Comparison of ENCODE assay signal across 1 cellular context in the genomic region with DNA sequence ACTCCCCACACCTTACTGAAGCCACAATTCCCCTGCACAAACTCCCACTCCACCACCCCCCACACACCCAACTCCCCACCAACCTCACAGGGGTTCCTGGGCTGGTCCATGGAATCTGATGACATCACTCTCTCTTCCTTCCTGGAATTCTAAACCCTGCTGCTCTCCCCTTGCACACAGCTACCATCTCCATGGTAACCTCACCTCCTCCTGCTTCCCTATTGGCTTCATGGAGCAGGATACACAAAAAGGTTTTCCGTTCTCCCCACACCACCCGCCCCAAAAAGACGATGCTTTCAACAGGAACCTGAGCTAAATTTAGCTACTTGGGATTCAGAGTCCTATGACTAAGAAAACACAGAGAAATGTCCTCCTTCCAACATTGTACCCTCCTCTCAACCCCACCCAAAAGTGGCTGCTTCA.
TF ChIP-seq lines count a peak whose summit lies in the region.

No MANE protein-coding gene starts in this region.

TF ChIP-seq in HEK293, 187 proteins besides CTCF, POLR2A, EP300 and RAD21 (continued from another document and continues in another):
- TF ChIP-seq, protein P1, sequence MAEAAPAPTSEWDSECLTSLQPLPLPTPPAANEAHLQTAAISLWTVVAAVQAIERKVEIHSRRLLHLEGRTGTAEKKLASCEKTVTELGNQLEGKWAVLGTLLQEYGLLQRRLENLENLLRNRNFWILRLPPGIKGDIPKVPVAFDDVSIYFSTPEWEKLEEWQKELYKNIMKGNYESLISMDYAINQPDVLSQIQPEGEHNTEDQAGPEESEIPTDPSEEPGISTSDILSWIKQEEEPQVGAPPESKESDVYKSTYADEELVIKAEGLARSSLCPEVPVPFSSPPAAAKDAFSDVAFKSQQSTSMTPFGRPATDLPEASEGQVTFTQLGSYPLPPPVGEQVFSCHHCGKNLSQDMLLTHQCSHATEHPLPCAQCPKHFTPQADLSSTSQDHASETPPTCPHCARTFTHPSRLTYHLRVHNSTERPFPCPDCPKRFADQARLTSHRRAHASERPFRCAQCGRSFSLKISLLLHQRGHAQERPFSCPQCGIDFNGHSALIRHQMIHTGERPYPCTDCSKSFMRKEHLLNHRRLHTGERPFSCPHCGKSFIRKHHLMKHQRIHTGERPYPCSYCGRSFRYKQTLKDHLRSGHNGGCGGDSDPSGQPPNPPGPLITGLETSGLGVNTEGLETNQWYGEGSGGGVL (tag by site-specific recombination; IDR thresholded peaks at IDR 0.05), result peak; percentile 90
- TF ChIP-seq GLIS2 (tag by site-specific recombination; IDR thresholded peaks at IDR 0.05), result peak; percentile 77
- no peak for TF ChIP-seq ZNF776 (tag by site-specific recombination; IDR thresholded peaks at IDR 0.05; ENCODE audit: borderline replicate concordance)
- TF ChIP-seq ZIC2 (tag by site-specific recombination; IDR thresholded peaks at IDR 0.05), result peak; percentile 94
- peak; percentile 70 for TF ChIP-seq ZBTB21 (tag by site-specific recombination; IDR thresholded peaks at IDR 0.05)
- peak; percentile 81 for TF ChIP-seq ZXDB (tag by site-specific recombination; IDR thresholded peaks at IDR 0.05)
- TF ChIP-seq, protein P2, sequence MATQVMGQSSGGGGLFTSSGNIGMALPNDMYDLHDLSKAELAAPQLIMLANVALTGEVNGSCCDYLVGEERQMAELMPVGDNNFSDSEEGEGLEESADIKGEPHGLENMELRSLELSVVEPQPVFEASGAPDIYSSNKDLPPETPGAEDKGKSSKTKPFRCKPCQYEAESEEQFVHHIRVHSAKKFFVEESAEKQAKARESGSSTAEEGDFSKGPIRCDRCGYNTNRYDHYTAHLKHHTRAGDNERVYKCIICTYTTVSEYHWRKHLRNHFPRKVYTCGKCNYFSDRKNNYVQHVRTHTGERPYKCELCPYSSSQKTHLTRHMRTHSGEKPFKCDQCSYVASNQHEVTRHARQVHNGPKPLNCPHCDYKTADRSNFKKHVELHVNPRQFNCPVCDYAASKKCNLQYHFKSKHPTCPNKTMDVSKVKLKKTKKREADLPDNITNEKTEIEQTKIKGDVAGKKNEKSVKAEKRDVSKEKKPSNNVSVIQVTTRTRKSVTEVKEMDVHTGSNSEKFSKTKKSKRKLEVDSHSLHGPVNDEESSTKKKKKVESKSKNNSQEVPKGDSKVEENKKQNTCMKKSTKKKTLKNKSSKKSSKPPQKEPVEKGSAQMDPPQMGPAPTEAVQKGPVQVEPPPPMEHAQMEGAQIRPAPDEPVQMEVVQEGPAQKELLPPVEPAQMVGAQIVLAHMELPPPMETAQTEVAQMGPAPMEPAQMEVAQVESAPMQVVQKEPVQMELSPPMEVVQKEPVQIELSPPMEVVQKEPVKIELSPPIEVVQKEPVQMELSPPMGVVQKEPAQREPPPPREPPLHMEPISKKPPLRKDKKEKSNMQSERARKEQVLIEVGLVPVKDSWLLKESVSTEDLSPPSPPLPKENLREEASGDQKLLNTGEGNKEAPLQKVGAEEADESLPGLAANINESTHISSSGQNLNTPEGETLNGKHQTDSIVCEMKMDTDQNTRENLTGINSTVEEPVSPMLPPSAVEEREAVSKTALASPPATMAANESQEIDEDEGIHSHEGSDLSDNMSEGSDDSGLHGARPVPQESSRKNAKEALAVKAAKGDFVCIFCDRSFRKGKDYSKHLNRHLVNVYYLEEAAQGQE (tag by site-specific recombination; IDR thresholded peaks at IDR 0.05), result no peak
- TF ChIP-seq KLF10 (tag by site-specific recombination; IDR thresholded peaks at IDR 0.05), result no peak
- TF ChIP-seq ZNF600 (tag by site-specific recombination; IDR thresholded peaks at IDR 0.05), result peak; percentile 21; the same call in 1 of the 2 replicates
- TF ChIP-seq ZFP69B (tag by site-specific recombination; IDR thresholded peaks at IDR 0.05), result 0 out of 2 replicates have a peak, but pooled peaks have one; percentile 13
- TF ChIP-seq ZNF341 (tag by site-specific recombination; IDR thresholded peaks at IDR 0.05; ENCODE audit: low read depth), result peak; percentile 61; the same call in 1 of the 2 replicates
- TF ChIP-seq ZNF544 (tag by site-specific recombination; IDR thresholded peaks at IDR 0.05), result no peak
- TF ChIP-seq ZNF146 (tag by site-specific recombination; IDR thresholded peaks at IDR 0.05), result no peak
- TF ChIP-seq WT1 (tag by site-specific recombination; IDR thresholded peaks at IDR 0.05), result 0 out of 2 replicates have a peak, but pooled peaks have one; percentile 13
- TF ChIP-seq, protein P3, sequence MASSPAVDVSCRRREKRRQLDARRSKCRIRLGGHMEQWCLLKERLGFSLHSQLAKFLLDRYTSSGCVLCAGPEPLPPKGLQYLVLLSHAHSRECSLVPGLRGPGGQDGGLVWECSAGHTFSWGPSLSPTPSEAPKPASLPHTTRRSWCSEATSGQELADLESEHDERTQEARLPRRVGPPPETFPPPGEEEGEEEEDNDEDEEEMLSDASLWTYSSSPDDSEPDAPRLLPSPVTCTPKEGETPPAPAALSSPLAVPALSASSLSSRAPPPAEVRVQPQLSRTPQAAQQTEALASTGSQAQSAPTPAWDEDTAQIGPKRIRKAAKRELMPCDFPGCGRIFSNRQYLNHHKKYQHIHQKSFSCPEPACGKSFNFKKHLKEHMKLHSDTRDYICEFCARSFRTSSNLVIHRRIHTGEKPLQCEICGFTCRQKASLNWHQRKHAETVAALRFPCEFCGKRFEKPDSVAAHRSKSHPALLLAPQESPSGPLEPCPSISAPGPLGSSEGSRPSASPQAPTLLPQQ (tag by site-specific recombination; IDR thresholded peaks at IDR 0.05), result 0 out of 2 replicates have a peak, but pooled peaks have one; percentile 21
- TF ChIP-seq, protein P4, sequence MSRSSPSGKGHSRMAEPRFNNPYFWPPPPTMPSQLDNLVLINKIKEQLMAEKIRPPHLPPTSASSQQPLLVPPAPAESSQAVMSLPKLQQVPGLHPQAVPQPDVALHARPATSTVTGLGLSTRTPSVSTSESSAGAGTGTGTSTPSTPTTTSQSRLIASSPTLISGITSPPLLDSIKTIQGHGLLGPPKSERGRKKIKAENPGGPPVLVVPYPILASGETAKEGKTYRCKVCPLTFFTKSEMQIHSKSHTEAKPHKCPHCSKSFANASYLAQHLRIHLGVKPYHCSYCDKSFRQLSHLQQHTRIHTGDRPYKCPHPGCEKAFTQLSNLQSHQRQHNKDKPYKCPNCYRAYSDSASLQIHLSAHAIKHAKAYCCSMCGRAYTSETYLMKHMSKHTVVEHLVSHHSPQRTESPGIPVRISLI (tag by site-specific recombination; IDR thresholded peaks at IDR 0.05), result no peak
- no peak for TF ChIP-seq ZNF561 (tag by site-specific recombination; IDR thresholded peaks at IDR 0.05; ENCODE audit: borderline replicate concordance)
- no peak for TF ChIP-seq ZNF202 (tag by site-specific recombination; IDR thresholded peaks at IDR 0.05; ENCODE audit: borderline replicate concordance)
- no peak for TF ChIP-seq ZNF514 (tag by site-specific recombination; IDR thresholded peaks at IDR 0.05)
- TF ChIP-seq, protein P5, sequence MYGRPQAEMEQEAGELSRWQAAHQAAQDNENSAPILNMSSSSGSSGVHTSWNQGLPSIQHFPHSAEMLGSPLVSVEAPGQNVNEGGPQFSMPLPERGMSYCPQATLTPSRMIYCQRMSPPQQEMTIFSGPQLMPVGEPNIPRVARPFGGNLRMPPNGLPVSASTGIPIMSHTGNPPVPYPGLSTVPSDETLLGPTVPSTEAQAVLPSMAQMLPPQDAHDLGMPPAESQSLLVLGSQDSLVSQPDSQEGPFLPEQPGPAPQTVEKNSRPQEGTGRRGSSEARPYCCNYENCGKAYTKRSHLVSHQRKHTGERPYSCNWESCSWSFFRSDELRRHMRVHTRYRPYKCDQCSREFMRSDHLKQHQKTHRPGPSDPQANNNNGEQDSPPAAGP (tag by site-specific recombination; IDR thresholded peaks at IDR 0.05), result peak; percentile 73
- TF ChIP-seq, protein P6, sequence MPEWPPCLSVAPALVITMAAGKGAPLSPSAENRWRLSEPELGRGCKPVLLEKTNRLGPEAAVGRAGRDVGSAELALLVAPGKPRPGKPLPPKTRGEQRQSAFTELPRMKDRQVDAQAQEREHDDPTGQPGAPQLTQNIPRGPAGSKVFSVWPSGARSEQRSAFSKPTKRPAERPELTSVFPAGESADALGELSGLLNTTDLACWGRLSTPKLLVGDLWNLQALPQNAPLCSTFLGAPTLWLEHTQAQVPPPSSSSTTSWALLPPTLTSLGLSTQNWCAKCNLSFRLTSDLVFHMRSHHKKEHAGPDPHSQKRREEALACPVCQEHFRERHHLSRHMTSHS (tag by site-specific recombination; IDR thresholded peaks at IDR 0.05), result no peak
- no peak for TF ChIP-seq ZNF394 (tag by site-specific recombination; IDR thresholded peaks at IDR 0.05; ENCODE audit: borderline replicate concordance)
- no peak for TF ChIP-seq ZNF169 (tag by site-specific recombination; IDR thresholded peaks at IDR 0.05)
- TF ChIP-seq ZNF133 (tag by site-specific recombination; IDR thresholded peaks at IDR 0.05), result no peak
- TF ChIP-seq ZFHX2 (tag by site-specific recombination; conservative IDR thresholded peaks at IDR 0.05), result peak; percentile 94
- TF ChIP-seq, protein P7, sequence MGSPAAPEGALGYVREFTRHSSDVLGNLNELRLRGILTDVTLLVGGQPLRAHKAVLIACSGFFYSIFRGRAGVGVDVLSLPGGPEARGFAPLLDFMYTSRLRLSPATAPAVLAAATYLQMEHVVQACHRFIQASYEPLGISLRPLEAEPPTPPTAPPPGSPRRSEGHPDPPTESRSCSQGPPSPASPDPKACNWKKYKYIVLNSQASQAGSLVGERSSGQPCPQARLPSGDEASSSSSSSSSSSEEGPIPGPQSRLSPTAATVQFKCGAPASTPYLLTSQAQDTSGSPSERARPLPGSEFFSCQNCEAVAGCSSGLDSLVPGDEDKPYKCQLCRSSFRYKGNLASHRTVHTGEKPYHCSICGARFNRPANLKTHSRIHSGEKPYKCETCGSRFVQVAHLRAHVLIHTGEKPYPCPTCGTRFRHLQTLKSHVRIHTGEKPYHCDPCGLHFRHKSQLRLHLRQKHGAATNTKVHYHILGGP (tag by site-specific recombination; IDR thresholded peaks at IDR 0.05), result no peak
- TF ChIP-seq, protein P8, sequence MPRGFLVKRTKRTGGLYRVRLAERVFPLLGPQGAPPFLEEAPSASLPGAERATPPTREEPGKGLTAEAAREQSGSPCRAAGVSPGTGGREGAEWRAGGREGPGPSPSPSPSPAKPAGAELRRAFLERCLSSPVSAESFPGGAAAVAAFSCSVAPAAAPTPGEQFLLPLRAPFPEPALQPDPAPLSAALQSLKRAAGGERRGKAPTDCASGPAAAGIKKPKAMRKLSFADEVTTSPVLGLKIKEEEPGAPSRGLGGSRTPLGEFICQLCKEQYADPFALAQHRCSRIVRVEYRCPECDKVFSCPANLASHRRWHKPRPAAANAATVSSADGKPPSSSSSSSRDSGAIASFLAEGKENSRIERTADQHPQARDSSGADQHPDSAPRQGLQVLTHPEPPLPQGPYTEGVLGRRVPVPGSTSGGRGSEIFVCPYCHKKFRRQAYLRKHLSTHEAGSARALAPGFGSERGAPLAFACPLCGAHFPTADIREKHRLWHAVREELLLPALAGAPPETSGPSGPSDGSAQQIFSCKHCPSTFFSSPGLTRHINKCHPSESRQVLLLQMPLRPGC (tag by site-specific recombination; IDR thresholded peaks at IDR 0.05), result peak; percentile 72
- no peak for TF ChIP-seq ZNF311 (tag by site-specific recombination; IDR thresholded peaks at IDR 0.05; ENCODE audit: borderline replicate concordance)
- no peak for TF ChIP-seq ZNF350 (tag by site-specific recombination; IDR thresholded peaks at IDR 0.05)
- TF ChIP-seq ZNF366 (tag by site-specific recombination; conservative IDR thresholded peaks at IDR 0.05), result no peak
- no peak for TF ChIP-seq ZNF837 (tag by site-specific recombination; IDR thresholded peaks at IDR 0.05)
- no peak for TF ChIP-seq REPIN1 (tag by site-specific recombination; IDR thresholded peaks at IDR 0.05; ENCODE audit: low read depth)
- TF ChIP-seq, protein P9, sequence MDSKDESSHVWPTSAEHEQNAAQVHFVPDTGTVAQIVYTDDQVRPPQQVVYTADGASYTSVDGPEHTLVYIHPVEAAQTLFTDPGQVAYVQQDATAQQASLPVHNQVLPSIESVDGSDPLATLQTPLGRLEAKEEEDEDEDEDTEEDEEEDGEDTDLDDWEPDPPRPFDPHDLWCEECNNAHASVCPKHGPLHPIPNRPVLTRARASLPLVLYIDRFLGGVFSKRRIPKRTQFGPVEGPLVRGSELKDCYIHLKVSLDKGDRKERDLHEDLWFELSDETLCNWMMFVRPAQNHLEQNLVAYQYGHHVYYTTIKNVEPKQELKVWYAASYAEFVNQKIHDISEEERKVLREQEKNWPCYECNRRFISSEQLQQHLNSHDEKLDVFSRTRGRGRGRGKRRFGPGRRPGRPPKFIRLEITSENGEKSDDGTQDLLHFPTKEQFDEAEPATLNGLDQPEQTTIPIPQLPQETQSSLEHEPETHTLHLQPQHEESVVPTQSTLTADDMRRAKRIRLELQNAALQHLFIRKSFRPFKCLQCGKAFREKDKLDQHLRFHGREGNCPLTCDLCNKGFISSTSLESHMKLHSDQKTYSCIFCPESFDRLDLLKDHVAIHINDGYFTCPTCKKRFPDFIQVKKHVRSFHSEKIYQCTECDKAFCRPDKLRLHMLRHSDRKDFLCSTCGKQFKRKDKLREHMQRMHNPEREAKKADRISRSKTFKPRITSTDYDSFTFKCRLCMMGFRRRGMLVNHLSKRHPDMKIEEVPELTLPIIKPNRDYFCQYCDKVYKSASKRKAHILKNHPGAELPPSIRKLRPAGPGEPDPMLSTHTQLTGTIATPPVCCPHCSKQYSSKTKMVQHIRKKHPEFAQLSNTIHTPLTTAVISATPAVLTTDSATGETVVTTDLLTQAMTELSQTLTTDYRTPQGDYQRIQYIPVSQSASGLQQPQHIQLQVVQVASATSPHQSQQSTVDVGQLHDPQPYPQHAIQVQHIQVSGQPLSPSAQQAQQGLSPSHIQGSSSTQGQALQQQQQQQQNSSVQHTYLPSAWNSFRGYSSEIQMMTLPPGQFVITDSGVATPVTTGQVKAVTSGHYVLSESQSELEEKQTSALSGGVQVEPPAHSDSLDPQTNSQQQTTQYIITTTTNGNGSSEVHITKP (tag by site-specific recombination; IDR thresholded peaks at IDR 0.05), result peak; percentile 76
- peak; percentile 59 for TF ChIP-seq SP2 (tag by site-specific recombination; IDR thresholded peaks at IDR 0.05)
- TF ChIP-seq ZNF335 (tag by site-specific recombination; conservative IDR thresholded peaks at IDR 0.05), result no peak
- TF ChIP-seq ZNF624 (tag by site-specific recombination; IDR thresholded peaks at IDR 0.05), result no peak
- no peak for TF ChIP-seq KLF7 (tag by site-specific recombination; IDR thresholded peaks at IDR 0.05; ENCODE audit: borderline replicate concordance)
- no peak for TF ChIP-seq GLI4 (tag by site-specific recombination; IDR thresholded peaks at IDR 0.05)
- TF ChIP-seq, protein P10, sequence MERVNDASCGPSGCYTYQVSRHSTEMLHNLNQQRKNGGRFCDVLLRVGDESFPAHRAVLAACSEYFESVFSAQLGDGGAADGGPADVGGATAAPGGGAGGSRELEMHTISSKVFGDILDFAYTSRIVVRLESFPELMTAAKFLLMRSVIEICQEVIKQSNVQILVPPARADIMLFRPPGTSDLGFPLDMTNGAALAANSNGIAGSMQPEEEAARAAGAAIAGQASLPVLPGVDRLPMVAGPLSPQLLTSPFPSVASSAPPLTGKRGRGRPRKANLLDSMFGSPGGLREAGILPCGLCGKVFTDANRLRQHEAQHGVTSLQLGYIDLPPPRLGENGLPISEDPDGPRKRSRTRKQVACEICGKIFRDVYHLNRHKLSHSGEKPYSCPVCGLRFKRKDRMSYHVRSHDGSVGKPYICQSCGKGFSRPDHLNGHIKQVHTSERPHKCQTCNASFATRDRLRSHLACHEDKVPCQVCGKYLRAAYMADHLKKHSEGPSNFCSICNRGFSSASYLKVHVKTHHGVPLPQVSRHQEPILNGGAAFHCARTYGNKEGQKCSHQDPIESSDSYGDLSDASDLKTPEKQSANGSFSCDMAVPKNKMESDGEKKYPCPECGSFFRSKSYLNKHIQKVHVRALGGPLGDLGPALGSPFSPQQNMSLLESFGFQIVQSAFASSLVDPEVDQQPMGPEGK (tag by site-specific recombination; IDR thresholded peaks at IDR 0.05), result peak; percentile 89
- TF ChIP-seq GLI2 (tag by site-specific recombination; IDR thresholded peaks at IDR 0.05; ENCODE audit: borderline replicate concordance, low read depth), result no peak
